ENCODE assay signal across 13 cellular contexts in genomic region chr6:31465185-31465536, GRCh38. TPM values are rescaled to one million over a fixed set of nuclear protein-coding genes. Genes with fewer than 3 reads are reported as not detected.
A peak's percentile ranks its signal among the peaks of the same experiment; 100 is the strongest.
DNase-seq lines count a peak whose midpoint lies in the region; ATAC-seq and TF ChIP-seq lines count a peak whose summit lies in the region.
"Had no signal": no experiment of that assay in that cellular context is flagged by ENCODE, and none has a peak within 500 bp of the region (broad histone marks: within the 10 kb centered on the region; RNA-seq: fewer than 3 reads in every experiment).

No MANE protein-coding gene starts in this region.

- POLR2A ChIA-PET in OCI-LY7 (lab: Charles Lee) (no interaction called here), A673 (lab: Charles Lee; ENCODE audit: low non-redundant PET) (no interaction called here)

- H3K9me2 ChIP-seq in OCI-LY7 (ENCODE audit: insufficient read depth, low read length) = no peaks in the 10 kb centered on the region
- peaks cover 17% of the 10 kb centered on the region for H3K9me2 ChIP-seq in GM23338 (ENCODE audit: insufficient read depth)

- BruUV-seq in OCI-LY7 (replicated peaks; lab: Mats Ljungman, UMichigan) = no TSS peak
- BruUV-seq in A673 (replicated peaks; lab: Mats Ljungman, UMichigan) = no TSS peak
- no TSS peak for BruUV-seq in mammary epithelial cell (replicated peaks; lab: Mats Ljungman, UMichigan)

- TF ChIP-seq CTCF in OCI-LY7 (conservative IDR thresholded peaks at IDR 0.05; ENCODE audit: low read length) (no peak), spleen (IDR thresholded peaks at IDR 0.05 in 8 of 11, conservative IDR thresholded peaks at IDR 0.05 in 3 of 11) (no peak), GM23338 (conservative IDR thresholded peaks at IDR 0.05; ENCODE audit: low read depth in 2 of 2) (no peak), A673 (conservative IDR thresholded peaks at IDR 0.05; ENCODE audit: low read depth, low read length) (no peak), mammary epithelial cell (conservative IDR thresholded peaks at IDR 0.05 in 1 of 2, IDR thresholded peaks at IDR 0.05 in 1 of 2; ENCODE audit: extremely low read depth in 1 of 2, insufficient read depth in 1 of 2, low read depth in 1 of 2, low read length in 2 of 2) (no peak)

- no peak overlapping the region for H3K9ac ChIP-seq in duodenal mucosa (ENCODE audit: low read depth in 1 of 2, low read length in 2 of 2)
- H3K9ac ChIP-seq in mammary epithelial cell (ENCODE audit: insufficient read depth, low read length) = no peak overlapping the region

- H4K20me1 ChIP-seq in OCI-LY7 (ENCODE audit: insufficient read depth, low read length) (no peaks in the 10 kb centered on the region), GM23338 (replicated peaks; ENCODE audit: insufficient read depth) (no peaks in the 10 kb centered on the region; the same call in 1 of the 2 replicates), mammary epithelial cell (ENCODE audit: insufficient read depth, low read length) (no peaks in the 10 kb centered on the region)

- CTCF ChIA-PET in OCI-LY7 (lab: Charles Lee; ENCODE audit: unreplicated experiment) = no interaction called here
- CTCF ChIA-PET in A673 (lab: Charles Lee) = no interaction called here
- CTCF ChIA-PET in mammary epithelial cell (lab: Charles Lee; ENCODE audit: low non-redundant PET) = no interaction called here

- no peak for TF ChIP-seq POLR2A in spleen (IDR thresholded peaks at IDR 0.05)

- dilution Hi-C loops in mammary epithelial cell (cut with HindIII; ENCODE audit: low sequenced_read_pairs) = no loop called here

- H3K9me3 ChIP-seq in OCI-LY7 (ENCODE audit: low read length) (no peaks in the 10 kb centered on the region), duodenal mucosa (ENCODE audit: control insufficient read depth in 1 of 2, low read length in 2 of 2) (no peaks in the 10 kb centered on the region), spleen (no peaks in the 10 kb centered on the region), A673 (ENCODE audit: low read depth, low read length, poor library complexity, severe bottlenecking) (no peaks in the 10 kb centered on the region), mammary epithelial cell (replicated peaks; ENCODE audit: insufficient read depth, low read length) (no peaks in the 10 kb centered on the region)

- peak; percentile 32 for DNase-seq in activated T-cell treated with anti-CD3 and anti-CD28 coated beads, Interleukin-2, amount 50 U/mL, for 1 hour
- no peak for DNase-seq in activated T-cell treated with anti-CD3 and anti-CD28 coated beads for 4 hours
- DNase-seq in OCI-LY7 (ENCODE audit: low spot score) = no peak
- no peak for DNase-seq in spleen
- DNase-seq in GM23338 (ENCODE audit: low spot score) = no peak
- no peak for DNase-seq in A673 (ENCODE audit: low spot score)
- DNase-seq in mammary epithelial cell = no peak
- DNase-seq: activated CD4-positive, alpha-beta T cell treated with anti-CD3 and anti-CD28 coated beads for 4 hours; cortex of kidney; DMS153; NCI-H1105; NCI-H446 treated with DMSO at 0.1 percent for 48 hours had no signal

- peaks cover 4% of the 10 kb centered on the region; the same call in 1 of the 2 replicates for H3K79me2 ChIP-seq in OCI-LY7 (ENCODE audit: insufficient read depth, low read depth, low read length)
- H3K79me2 ChIP-seq in GM23338 (replicated peaks; ENCODE audit: insufficient read depth) = no peaks in the 10 kb centered on the region
- no peaks in the 10 kb centered on the region for H3K79me2 ChIP-seq in mammary epithelial cell (ENCODE audit: insufficient read depth, low read length)

- no peak overlapping the region for H2AFZ ChIP-seq in OCI-LY7 (ENCODE audit: low read length)
- H2AFZ ChIP-seq in GM23338 = no peak overlapping the region
- no peak overlapping the region for H2AFZ ChIP-seq in mammary epithelial cell (ENCODE audit: low read depth, low read length)

- H3K36me3 ChIP-seq in OCI-LY7 (ENCODE audit: insufficient read depth, low read length) (no peaks in the 10 kb centered on the region), duodenal mucosa (ENCODE audit: control insufficient read depth in 1 of 2, insufficient read depth in 2 of 2, low read length in 2 of 2) (peaks cover 4% of the 10 kb centered on the region in 2 donors), spleen (peaks cover 0 to 54% (median 3%) of the 10 kb centered on the region in 6 donors), GM23338 (ENCODE audit: insufficient read depth) (no peaks in the 10 kb centered on the region), A673 (ENCODE audit: insufficient read depth, low read length, poor library complexity, severe bottlenecking) (no peaks in the 10 kb centered on the region), mammary epithelial cell (ENCODE audit: insufficient read depth, low read length) (no peaks in the 10 kb centered on the region)

- H3K27ac ChIP-seq in OCI-LY7 (ENCODE audit: low read depth, low read length, poor library complexity, severe bottlenecking) (no peak overlapping the region), duodenal mucosa (ENCODE audit: low read depth, low read length) (no peak overlapping the region), spleen (peak overlapping the region in 3 of 8 donors; percentile 0 to 94 (median 94)), GM23338 (ENCODE audit: low read depth) (no peak overlapping the region), A673 (ENCODE audit: low read depth, low read length, poor library complexity, severe bottlenecking) (no peak overlapping the region), mammary epithelial cell (ENCODE audit: insufficient read depth, low read depth, low read length) (no peak overlapping the region)

- no peaks in the 10 kb centered on the region for H3F3A ChIP-seq in GM23338 (replicated peaks; ENCODE audit: low read depth)

- peaks cover 9% of the 10 kb centered on the region for H3K27me3 Mint-ChIP-seq in GM23338 (ENCODE audit: insufficient read depth, low read depth, poor library complexity)

- in situ Hi-C loops in mammary epithelial cell (cut with MboI; ENCODE audit: low sequenced_read_pairs in 2 of 2) = no loop called here

- no peaks in the 10 kb centered on the region for H3K36me3 Mint-ChIP-seq in GM23338 (ENCODE audit: low read depth)

- no peak overlapping the region for H3K4me3 Mint-ChIP-seq in GM23338

- ATAC-seq in GM23338 = no peak

- intact Hi-C loops in OCI-LY7 (cut with micrococcal nuclease; ENCODE audit: unreplicated experiment) = no loop called here
- intact Hi-C loops in spleen (cut with DNase I; ENCODE audit: low total_unique reads) = no loop called here
- intact Hi-C loops in A673 (cut with micrococcal nuclease; ENCODE audit: unreplicated experiment) = no loop called here
- intact Hi-C loops in mammary epithelial cell (cut with micrococcal nuclease) = no loop called here

- peak overlapping the region; percentile 91; the same call in 1 of the 2 replicates for H3K4me2 ChIP-seq in OCI-LY7 (ENCODE audit: low read length)
- no peak overlapping the region for H3K4me2 ChIP-seq in GM23338
- H3K4me2 ChIP-seq in mammary epithelial cell (ENCODE audit: insufficient read depth, low read depth, low read length) = no peak overlapping the region

- H3K4me1 ChIP-seq in OCI-LY7 (ENCODE audit: insufficient read depth, low read length, poor library complexity, severe bottlenecking) = peaks cover 22% of the 10 kb centered on the region
- peaks cover 23 to 40% of the 10 kb centered on the region in 2 donors for H3K4me1 ChIP-seq in duodenal mucosa (ENCODE audit: control insufficient read depth in 1 of 2, insufficient read depth in 2 of 2, low read length in 2 of 2)
- H3K4me1 ChIP-seq in spleen = peaks cover 43 to 84% (median 75%) of the 10 kb centered on the region in 6 donors
- H3K4me1 ChIP-seq in GM23338 (ENCODE audit: insufficient read depth) = peaks cover 4% of the 10 kb centered on the region; the same call in 1 of the 2 replicates
- H3K4me1 ChIP-seq in A673 (ENCODE audit: insufficient read depth, low read length, poor library complexity, severe bottlenecking) = no peaks in the 10 kb centered on the region
- H3K4me1 ChIP-seq in mammary epithelial cell (ENCODE audit: insufficient read depth, low read length) = peaks cover 12% of the 10 kb centered on the region

- H3K27me3 ChIP-seq in duodenal mucosa (ENCODE audit: control insufficient read depth in 1 of 2, insufficient read depth in 2 of 2, low read length in 2 of 2) = no peaks in the 10 kb centered on the region
- H3K27me3 ChIP-seq in spleen (replicated peaks in 1 of 7) = no peaks in the 10 kb centered on the region
- no peaks in the 10 kb centered on the region for H3K27me3 ChIP-seq in GM23338 (ENCODE audit: insufficient read depth)
- peaks cover 6% of the 10 kb centered on the region for H3K27me3 ChIP-seq in A673 (replicated peaks; ENCODE audit: insufficient read depth, low read depth, low read length, poor library complexity)
- H3K27me3 ChIP-seq in mammary epithelial cell (ENCODE audit: insufficient read depth, low read length) = no peaks in the 10 kb centered on the region

- no peak overlapping the region for H3K4me3 ChIP-seq in OCI-LY7 (ENCODE audit: low read depth, low read length, poor library complexity, severe bottlenecking)
- peak overlapping the region; percentile 90 to 95 for H3K4me3 ChIP-seq in duodenal mucosa (ENCODE audit: low read depth in 1 of 2, low read length in 2 of 2)
- H3K4me3 ChIP-seq in spleen = peak overlapping the region; percentile 70 to 96 (median 82)
- H3K4me3 ChIP-seq in GM23338 = no peak overlapping the region
- no peak overlapping the region for H3K4me3 ChIP-seq in A673 (ENCODE audit: low read depth, low read length, poor library complexity, severe bottlenecking)
- no peak overlapping the region for H3K4me3 ChIP-seq in mammary epithelial cell (replicated peaks in 1 of 3; ENCODE audit: insufficient read depth in 1 of 3, low read depth in 2 of 3, low read length in 3 of 3)

- no peak overlapping the region for H3K27ac Mint-ChIP-seq in GM23338

- WGBS in spleen, 5 donors = 56 to 88% (median 86%) methylated on average over 1 of the region's 1 CpG
- WGBS in mammary epithelial cell (ENCODE audit: low coverage, missing lambda C conversion rate) = 78% methylated on average over 1 of the region's 1 CpG

- H3K4me1 Mint-ChIP-seq in GM23338 = peaks cover 13% of the 10 kb centered on the region

- H3K9me3 Mint-ChIP-seq in GM23338 = no peaks in the 10 kb centered on the region

RNA-seq across cellular contexts. Expression of gene MICB, which starts 32.8 kb away (rescaled TPM):
- 24.2 and 26.3 TPM in 2 replicates for total RNA-seq in OCI-LY7 (2014; rRNA removed; shearing (Covaris generic))
- 32.4 and 33.9 TPM in 2 replicates for total RNA-seq in OCI-LY7 (2022)
- 10 to 100 TPM; 13.8 to 21.4 (median 15.0) TPM for total RNA-seq in spleen
- polyA plus RNA-seq in spleen = 1 to 10 TPM; 6.9 to 8.3 (median 6.9) TPM
- total RNA-seq in GM23338 (2014; rRNA removed; shearing (Covaris generic)) = 20.8 and 23.8 TPM in 2 replicates
- 8.8 and 9.2 TPM in 2 replicates for polyA plus RNA-seq in GM23338 (2016; fragmentation: Nextera tagmentation; extraction: Ambion mirVana)
- total RNA-seq in A673 (2021) = 11.1 and 12.7 TPM in 2 replicates
- 1 to 10 TPM; 1.3 to 5.3 TPM for total RNA-seq in mammary epithelial cell
- polyA plus RNA-seq in mammary epithelial cell = 24.7 TPM
- 21.3 TPM for polyA minus RNA-seq in mammary epithelial cell

Comparison
In these comparisons a context has a peak if more than half of its experiments do, and no peak if none do; other contexts are left out.
1. H3K4me3 ChIP-seq: peak in duodenal mucosa (2 of 2) and spleen (8 of 8); none in OCI-LY7 (single experiment), GM23338 (single experiment), A673 (single experiment) and mammary epithelial cell (0 of 3).